Comparison of ENCODE assay signal across 8 cellular contexts in the genomic region with DNA sequence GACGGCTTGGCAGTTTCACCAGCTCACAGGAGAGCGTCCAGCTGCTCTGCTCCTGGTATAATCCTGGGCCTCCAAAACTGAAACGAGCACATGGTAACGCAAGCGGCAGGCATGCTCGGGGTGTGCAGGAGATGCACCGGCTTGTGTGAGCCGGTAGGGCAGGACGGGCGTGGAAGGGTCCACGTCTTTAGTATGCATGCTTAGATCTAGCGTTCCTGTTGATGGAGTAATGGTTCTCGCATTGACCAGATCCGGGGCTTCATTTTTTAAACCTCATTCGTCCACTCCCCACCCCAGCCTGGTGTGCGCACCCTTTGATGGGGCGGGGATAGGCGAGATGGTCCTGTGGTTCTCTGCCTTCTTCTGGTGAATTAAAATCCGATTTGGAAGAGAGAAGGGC. TPM values are rescaled to one million over a fixed set of nuclear protein-coding genes. Genes with fewer than 3 reads are reported as not detected.
DNase-seq lines count a peak whose midpoint lies in the region; ATAC-seq lines count a peak whose summit lies in the region.

No MANE protein-coding gene starts in this region.

- peak; percentile 39 for ATAC-seq in GM18519 (IDR thresholded peaks at IDR 0.05; ENCODE audit: low FRiP score, unreplicated experiment)
- ATAC-seq in HG03095 (IDR thresholded peaks at IDR 0.05; ENCODE audit: unreplicated experiment) = peak; percentile 35
- ATAC-seq in GM19455 (IDR thresholded peaks at IDR 0.05; ENCODE audit: unreplicated experiment) = no peak

- peak; percentile 64 for DNase-seq in AG20443 (ENCODE audit: low spot score)
- DNase-seq in activated CD4-positive, alpha-beta T cell treated with anti-CD3 and anti-CD28 coated beads, Interleukin-2, amount 50 U/mL, for 48 hours = peak; percentile 11 to 25
- peak; percentile 26 for DNase-seq in foreskin melanocyte
- peak; percentile 32 for DNase-seq in occipital lobe (lab: John Stamatoyannopoulos, UW)
- no peak for DNase-seq in SIG-M5 (lab: John Stamatoyannopoulos, UW)

RNA-seq across cellular contexts. Expression of a gene that starts 39.7 kb away (rescaled TPM):
- 38.8 TPM for total RNA-seq in occipital lobe

RNA-seq across cellular contexts. Expression of a gene that starts 47.2 kb away (rescaled TPM):
- 7.2 TPM for total RNA-seq in occipital lobe
